ENCODE assay signal across 12 cellular contexts in the genomic region with DNA sequence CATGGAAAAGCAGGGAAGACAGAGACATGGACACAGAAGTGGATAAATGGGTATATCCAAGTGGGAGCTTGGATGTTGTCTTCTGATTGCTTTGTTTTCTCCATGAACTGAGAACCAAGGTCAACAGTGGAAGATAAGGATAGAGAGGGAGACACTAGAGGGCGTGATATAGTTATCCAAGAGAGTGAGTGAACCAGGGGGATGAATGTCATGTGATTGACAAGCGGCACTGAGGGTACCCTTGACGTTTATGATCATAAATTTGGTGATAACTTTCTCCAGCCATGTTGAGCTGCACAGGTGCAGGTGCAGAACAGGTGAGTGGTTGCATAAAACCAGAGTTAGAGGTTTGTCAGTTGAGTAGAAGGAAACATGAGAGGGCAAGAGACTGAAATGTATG. TPM values are rescaled to one million over a fixed set of nuclear protein-coding genes. Genes with fewer than 3 reads are reported as not detected.
A peak's percentile ranks its signal among the peaks of the same experiment; 100 is the strongest.
DNase-seq lines count a peak whose midpoint lies in the region; TF ChIP-seq lines count a peak whose summit lies in the region.
"Had no signal": no experiment of that assay in that cellular context is flagged by ENCODE, and none has a peak within 500 bp of the region (broad histone marks: within the 10 kb centered on the region; RNA-seq: fewer than 3 reads in every experiment).

No MANE protein-coding gene starts in this region.

- no peak for TF ChIP-seq EP300 in stomach (IDR thresholded peaks at IDR 0.05)

- H3K27ac ChIP-seq in stomach = no peak overlapping the region
- H3K27ac ChIP-seq: SJSA1 had no signal

- DNase-seq in SIG-M5 treated with dmso at 0.1 percent for 504 hours (lab: John Stamatoyannopoulos, UW; ENCODE audit: unreplicated experiment) (peak; percentile 26), SIG-M5 (lab: John Stamatoyannopoulos, UW) (no peak), KBM-7 (peak; percentile 41), astrocyte of the cerebellum (ENCODE audit: low read depth) (no peak), osteocyte (ENCODE audit: extremely low spot score, unreplicated experiment) (peak; percentile 19), LoVo (ENCODE audit: low spot score) (no peak), NCI-H2227 treated with DMSO at 0.1 percent for 48 hours (lab: John Stamatoyannopoulos, UW) (no peak), stomach (no peak)
- DNase-seq: stimulated activated CD4-positive, alpha-beta T cell treated with anti-CD3 and anti-CD28 coated beads, Interleukin-2, amount 100 ng/mL, for 24 hours had no signal

- peaks cover 0 to 12% (median 9%) of the 10 kb centered on the region in 4 donors for H3K9me3 ChIP-seq in stomach
- H3K9me3 ChIP-seq: SJSA1 had no signal

- peak; percentile 6 for TF ChIP-seq CTCF in astrocyte of the cerebellum (IDR thresholded peaks at IDR 0.05; ENCODE audit: low read depth, low read length, missing control alignments)
- no peak for TF ChIP-seq CTCF in osteocyte (IDR thresholded peaks at IDR 0.05)
- TF ChIP-seq CTCF in stomach (IDR thresholded peaks at IDR 0.05) = peak in 2 of 7 experiments; percentile 7 to 9

- no peaks in the 10 kb centered on the region for H3K4me1 Mint-ChIP-seq in osteocyte (ENCODE audit: unreplicated experiment)
- H3K4me1 Mint-ChIP-seq: B cell had no signal

- 8 to 28% (median 20%) methylated on average over 3 of the region's 3 CpGs for WGBS in stomach, 5 donors

- no peaks in the 10 kb centered on the region for H3K4me1 ChIP-seq in stomach
- H3K4me1 ChIP-seq: SJSA1 had no signal

- no peak overlapping the region for H3K4me3 Mint-ChIP-seq in osteocyte (ENCODE audit: unreplicated experiment)
- H3K4me3 Mint-ChIP-seq: B cell had no signal

- intact Hi-C loops in stomach (cut with DNase I; ENCODE audit: low total_unique reads) = no loop called here

- no peaks in the 10 kb centered on the region for H3K36me3 Mint-ChIP-seq in osteocyte (ENCODE audit: unreplicated experiment)

- H3K27ac Mint-ChIP-seq in osteocyte (ENCODE audit: unreplicated experiment) = no peak overlapping the region
- H3K27ac Mint-ChIP-seq: activated T-helper 2 cell treated with anti-CD3 and anti-CD28 coated beads, Interferon-gamma antibody, Interleukin-2, Interleukin-4, amounts not matched to agents 10 μg/mL and 5 μg/mL and 100 μg/mL, durations not matched to agents 14 hours and 24 hours and 36 hours; B cell had no signal

- peaks cover 10% of the 10 kb centered on the region for H3K9me3 Mint-ChIP-seq in osteocyte (ENCODE audit: unreplicated experiment)
- H3K9me3 Mint-ChIP-seq: activated T-helper 2 cell treated with anti-CD3 and anti-CD28 coated beads, Interferon-gamma antibody, Interleukin-2, Interleukin-4, amounts not matched to agents 10 μg/mL and 5 μg/mL and 100 μg/mL, durations not matched to agents 14 hours and 24 hours and 36 hours had no signal

- peaks cover 14% of the 10 kb centered on the region for H3K27me3 Mint-ChIP-seq in osteocyte (ENCODE audit: unreplicated experiment)

- no peak for TF ChIP-seq POLR2A in stomach (IDR thresholded peaks at IDR 0.05)

- in situ Hi-C loops in KBM-7 (cut with MboI; ENCODE audit: low pct_unique_long_range_greater_than_20kb, low sequenced_read_pairs) (no loop called here), astrocyte of the cerebellum (cut with HindIII; ENCODE audit: low sequenced_read_pairs) (no loop called here)

- H3K36me3 ChIP-seq in stomach = no peaks in the 10 kb centered on the region
- H3K36me3 ChIP-seq: SJSA1 had no signal

- peaks cover 0 to 7% (median 0%) of the 10 kb centered on the region in 3 donors for H3K27me3 ChIP-seq in stomach

- H3K4me3 ChIP-seq in astrocyte of the cerebellum (ENCODE audit: low read depth, low read length) (no peak overlapping the region), stomach (no peak overlapping the region)
- H3K4me3 ChIP-seq: SJSA1 had no signal

RNA-seq across cellular contexts. Expression of gene EBF4, which starts 20.7 kb away (rescaled TPM):
- total RNA-seq in osteocyte (9.8 and 12.8 TPM in 2 replicates), stomach (10 to 100 TPM in 2 of 5 donors, 1 to 10 TPM in 3; 7.0 to 69.2 (median 8.5) TPM)
- 10 to 100 TPM; 10.2 to 16.8 (median 15.0) TPM for polyA plus RNA-seq in stomach

RNA-seq across cellular contexts. Expression of gene IDH3B, which starts 49.3 kb away (rescaled TPM):
- total RNA-seq in osteocyte = 78.1 and 86.6 TPM in 2 replicates
- 100 to 1,000 TPM in 2 of 5 donors, 10 to 100 TPM in 2, 1 to 10 TPM in 1; 1.8 to 134 (median 79.9) TPM for total RNA-seq in stomach
- polyA plus RNA-seq in stomach = 10 to 100 TPM; 65.2 to 84.6 (median 82.2) TPM

Comparison
In these comparisons a context has a peak if more than half of its experiments do, and no peak if none do; other contexts are left out.
1. DNase-seq: peak in SIG-M5 treated with dmso at 0.1 percent for 504 hours (single experiment), KBM-7 (single experiment) and osteocyte (single experiment); none in SIG-M5 (single experiment), astrocyte of the cerebellum (single experiment), LoVo (single experiment), NCI-H2227 treated with DMSO at 0.1 percent for 48 hours (single experiment) and stomach (single experiment).